ENCODE assay signal across 25 cellular contexts in the genomic region with DNA sequence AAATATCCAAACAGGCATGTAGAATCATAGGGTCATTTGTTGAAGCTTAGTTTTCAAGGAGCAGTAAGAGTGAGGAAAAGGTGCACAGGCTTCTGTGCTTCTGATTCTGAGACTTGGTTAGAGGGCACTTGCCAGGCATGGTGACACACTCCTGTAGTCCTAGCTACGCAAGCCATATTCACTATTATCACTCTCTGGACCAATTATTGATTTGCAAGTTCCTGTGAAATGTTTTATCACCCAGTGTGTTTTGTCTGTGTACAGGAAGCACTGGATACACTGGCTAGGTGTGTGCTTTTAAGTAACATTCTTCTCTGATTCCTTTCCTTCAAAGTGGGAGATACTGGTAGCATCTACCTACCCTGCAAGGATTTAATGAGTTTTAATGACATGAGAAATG.
A peak's percentile ranks its signal among the peaks of the same experiment; 100 is the strongest.
DNase-seq lines count a peak whose midpoint lies in the region; ATAC-seq, FAIRE-seq and TF ChIP-seq lines count a peak whose summit lies in the region.
"Had no signal": no experiment of that assay in that cellular context is flagged by ENCODE, and none has a peak within 500 bp of the region (broad histone marks: within the 10 kb centered on the region; RNA-seq: fewer than 3 reads in every experiment).

No MANE protein-coding gene starts in this region.

- H3K9ac ChIP-seq in HepG2 (ENCODE audit: insufficient read depth, low read depth, low read length), result no peak overlapping the region

- TF ChIP-seq EP300 in HepG2 (IDR thresholded peaks at IDR 0.05; ENCODE audit: low read depth in 2 of 2, low read length in 2 of 2) (no peak), HepG2 (CRISPR knock-in tag; IDR thresholded peaks at IDR 0.05; ENCODE audit: borderline replicate concordance) (no peak)

- CTCF ChIA-PET in HepG2 (lab: Yijun Ruan, JAX; ENCODE audit: low intra/inter-chr PET ratio, low total read pairs), result no interaction called here

- intact Hi-C loops in right lobe of liver (cut with DNase I), result no loop called here
- intact Hi-C loops in HepG2 (cut with micrococcal nuclease; ENCODE audit: unreplicated experiment), result loop anchor here (5.0 kb wide), 1 partner anchor 40 kb away; no protein-coding TSS in a partner anchor

- H3K27ac ChIP-seq in right lobe of liver (no peak overlapping the region), HepG2 (ENCODE audit: extremely low read length, insufficient read depth, low read length) (no peak overlapping the region), SJCRH30 (peak overlapping the region; percentile 32; the same call in 1 of the 2 replicates), epithelial cell of prostate (peak overlapping the region; percentile 75)
- H3K27ac ChIP-seq: heart right ventricle, testis had no signal

- no peak for TF ChIP-seq RAD21 in HepG2 (CRISPR knock-in tag; IDR thresholded peaks at IDR 0.05)

- H3K4me2 ChIP-seq in HepG2 (ENCODE audit: low read depth, low read length), result no peak overlapping the region

- in situ Hi-C loops in HepG2 (cut with HindIII; ENCODE audit: extremely low pct_ligation_motif_present, low pct_unique_long_range_greater_than_20kb), result no loop called here

- 20% methylated on average over 1 of the region's 1 CpG for WGBS in right lobe of liver (ENCODE audit: insufficient coverage, low coverage, low lambda C conversion rate, missing lambda C conversion rate)
- 76% methylated on average over 1 of the region's 1 CpG for WGBS in HepG2 (ENCODE audit: low lambda C conversion rate)

- H3K27me3 Mint-ChIP-seq in stimulated activated naive B cell treated with anti-CD40 and anti-IgM and Interleukin-4, amounts not matched to agents 10 μg/mL and 1 μg/mL and 100 μg/mL, for 72 hours, result no peaks in the 10 kb centered on the region

- H3K4me3 ChIP-seq in right lobe of liver (no peak overlapping the region), HepG2 (replicated peaks in 1 of 3; ENCODE audit: insufficient read depth in 1 of 3, low read depth in 2 of 3, low read length in 3 of 3) (no peak overlapping the region), SJCRH30 (no peak overlapping the region)
- H3K4me3 ChIP-seq: heart right ventricle, MG63, testis had no signal

- POLR2A ChIA-PET in HepG2 (lab: Yijun Ruan, JAX), result no interaction called here

- H3K9me3 Mint-ChIP-seq in stimulated activated naive B cell treated with anti-CD40 and anti-IgM and Interleukin-4, amounts not matched to agents 10 μg/mL and 1 μg/mL and 100 μg/mL, for 72 hours, result no peaks in the 10 kb centered on the region
- H3K9me3 Mint-ChIP-seq: CD8-positive, alpha-beta T cell had no signal

- no peak for FAIRE-seq in HepG2 (lab: Jason Lieb, UNC)

- H3K36me3 Mint-ChIP-seq in stimulated activated naive B cell treated with anti-CD40 and anti-IgM and Interleukin-4, amounts not matched to agents 10 μg/mL and 1 μg/mL and 100 μg/mL, for 72 hours, result peaks cover 6 to 30% of the 10 kb centered on the region in 2 donors
- H3K36me3 Mint-ChIP-seq: CD8-positive, alpha-beta T cell had no signal

- H3K27me3 ChIP-seq in right lobe of liver (no peaks in the 10 kb centered on the region), HepG2 (ENCODE audit: control insufficient read depth in 1 of 2, insufficient read depth in 2 of 2, low read length in 2 of 2) (no peaks in the 10 kb centered on the region), SJCRH30 (no peaks in the 10 kb centered on the region)
- H3K27me3 ChIP-seq: heart right ventricle, MG63, testis had no signal

- ATAC-seq in right lobe of liver (peak; percentile 59 to 91 (median 60)), HepG2 (no peak)
- no peak for ATAC-seq in stimulated activated naive B cell treated with anti-CD40 and anti-IgM and Interleukin-4, amounts not matched to agents 10 μg/mL and 1 μg/mL and 100 μg/mL, for 72 hours (replicated peaks)
- ATAC-seq: activated CD4-positive, CD25-positive, alpha-beta regulatory T cell treated with anti-CD3 and anti-CD28 coated beads, Interleukin-2, amount 50 U/mL, for 24 hours; CD8-positive, alpha-beta T cell; heart right ventricle; left ventricle myocardium superior had no signal

- H2AFZ ChIP-seq in HepG2 (ENCODE audit: low read length), result no peak overlapping the region

- H3K4me1 ChIP-seq in right lobe of liver (peaks cover 0 to 11% (median 3%) of the 10 kb centered on the region in 4 donors), HepG2 (ENCODE audit: insufficient read depth, low read length) (peaks cover 71% of the 10 kb centered on the region), SJCRH30 (peaks cover 12% of the 10 kb centered on the region; the same call in 1 of the 2 replicates)

- BruUV-seq in HepG2 (replicated peaks; lab: Mats Ljungman, UMichigan), result no TSS peak

- no peak for TF ChIP-seq CTCF in right lobe of liver (IDR thresholded peaks at IDR 0.05)
- no peak for TF ChIP-seq CTCF in HepG2 (CRISPR knock-in tag; IDR thresholded peaks at IDR 0.05)

- DNase-seq in right lobe of liver (no peak), HepG2 (ENCODE audit: low spot score) (no peak), SJCRH30 (no peak), epithelial cell of prostate (ENCODE audit: low read depth, low spot score) (no peak), OCI-M2 (lab: John Stamatoyannopoulos, UW; ENCODE audit: unreplicated experiment) (no peak), LoVo (ENCODE audit: low spot score) (no peak)
- DNase-seq in stimulated activated naive B cell treated with anti-CD40 and anti-IgM and Interleukin-4, amounts not matched to agents 10 μg/mL and 1 μg/mL and 100 μg/mL, for 72 hours, result no peak
- DNase-seq: activated effector memory CD4-positive, alpha-beta T cell treated with Interleukin-2 at 50 U/mL for 16 hours; anterior cingulate cortex; CD8-positive, alpha-beta T cell; central memory CD4-positive, alpha-beta T cell; GDM1; H7; heart right ventricle; left ventricle myocardium superior; MG63; midbrain; NCI-H1436; NCI-H2107; NCI-H510A; nephron progenitor cell; posterior cingulate gyrus; RPMI8226; testis had no signal

- peaks cover 72 to 90% of the 10 kb centered on the region in 2 donors for H3K4me1 Mint-ChIP-seq in stimulated activated naive B cell treated with anti-CD40 and anti-IgM and Interleukin-4, amounts not matched to agents 10 μg/mL and 1 μg/mL and 100 μg/mL, for 72 hours

- H3K27ac Mint-ChIP-seq in stimulated activated naive B cell treated with anti-CD40 and anti-IgM and Interleukin-4, amounts not matched to agents 10 μg/mL and 1 μg/mL and 100 μg/mL, for 72 hours, result peak overlapping the region; percentile 81
- H3K27ac Mint-ChIP-seq: CD8-positive, alpha-beta T cell had no signal

- H3K9me3 ChIP-seq in right lobe of liver (no peaks in the 10 kb centered on the region), HepG2 (ENCODE audit: low read length) (no peaks in the 10 kb centered on the region), SJCRH30 (replicated peaks) (no peaks in the 10 kb centered on the region)
- H3K9me3 ChIP-seq: heart right ventricle, MG63, testis had no signal

- H4K20me1 ChIP-seq in HepG2 (ENCODE audit: insufficient read depth, low read length), result peaks cover 6% of the 10 kb centered on the region; the same call in 1 of the 2 replicates

- peaks cover 61% of the 10 kb centered on the region for H3K79me2 ChIP-seq in HepG2 (ENCODE audit: insufficient read depth, low read length)

- TF ChIP-seq POLR2A in right lobe of liver (IDR thresholded peaks at IDR 0.05), result no peak
- TF ChIP-seq POLR2A in HepG2 (IDR thresholded peaks at IDR 0.05; ENCODE audit: insufficient read depth in 1 of 2, low read depth in 2 of 2, low read length in 2 of 2), result no peak

- H3K36me3 ChIP-seq in right lobe of liver, result no peaks in the 10 kb centered on the region
- H3K36me3 ChIP-seq in HepG2 (replicated peaks in 1 of 2; ENCODE audit: control insufficient read depth in 1 of 2, insufficient read depth in 2 of 2, low read length in 2 of 2), result no peaks in the 10 kb centered on the region
- H3K36me3 ChIP-seq in SJCRH30, result no peaks in the 10 kb centered on the region
- H3K36me3 ChIP-seq: heart right ventricle, MG63 had no signal

- H3K4me3 Mint-ChIP-seq in stimulated activated naive B cell treated with anti-CD40 and anti-IgM and Interleukin-4, amounts not matched to agents 10 μg/mL and 1 μg/mL and 100 μg/mL, for 72 hours, result no peak overlapping the region
- H3K4me3 Mint-ChIP-seq: CD8-positive, alpha-beta T cell; nephron progenitor cell had no signal

TF ChIP-seq in HepG2, 621 proteins besides CTCF, POLR2A, EP300 and RAD21 (continues in another document):
- TF ChIP-seq ZNF800 (CRISPR knock-in tag; IDR thresholded peaks at IDR 0.05) (no peak), ZSCAN21 (CRISPR knock-in tag; IDR thresholded peaks at IDR 0.05; ENCODE audit: borderline replicate concordance) (no peak), PAF1 (CRISPR knock-in tag; IDR thresholded peaks at IDR 0.05) (no peak), ZNF260 (CRISPR knock-in tag; IDR thresholded peaks at IDR 0.05; ENCODE audit: borderline replicate concordance, low read depth) (no peak), ZEB1 (IDR thresholded peaks at IDR 0.05; ENCODE audit: insufficient replicate concordance, low read depth) (no peak), ZBTB7B (CRISPR knock-in tag; IDR thresholded peaks at IDR 0.05) (no peak), ZNF207 (IDR thresholded peaks at IDR 0.05; ENCODE audit: borderline replicate concordance) (no peak), ZNF530 (CRISPR knock-in tag; IDR thresholded peaks at IDR 0.05; ENCODE audit: low read depth) (no peak), CEBPG (CRISPR knock-in tag; IDR thresholded peaks at IDR 0.05) (no peak)

Comparison
In these comparisons a context has a peak if more than half of its experiments do, and no peak if none do; other contexts are left out.
1. ATAC-seq: peak in right lobe of liver (4 of 4); none in HepG2 (single experiment) and stimulated activated naive B cell treated with anti-CD40 and anti-IgM and Interleukin-4, amounts not matched to agents 10 μg/mL and 1 μg/mL and 100 μg/mL, for 72 hours (0 of 2).
2. H3K27ac ChIP-seq: peak in SJCRH30 (single experiment) and epithelial cell of prostate (single experiment); none in right lobe of liver (0 of 3) and HepG2 (single experiment).